In the genomic region with DNA sequence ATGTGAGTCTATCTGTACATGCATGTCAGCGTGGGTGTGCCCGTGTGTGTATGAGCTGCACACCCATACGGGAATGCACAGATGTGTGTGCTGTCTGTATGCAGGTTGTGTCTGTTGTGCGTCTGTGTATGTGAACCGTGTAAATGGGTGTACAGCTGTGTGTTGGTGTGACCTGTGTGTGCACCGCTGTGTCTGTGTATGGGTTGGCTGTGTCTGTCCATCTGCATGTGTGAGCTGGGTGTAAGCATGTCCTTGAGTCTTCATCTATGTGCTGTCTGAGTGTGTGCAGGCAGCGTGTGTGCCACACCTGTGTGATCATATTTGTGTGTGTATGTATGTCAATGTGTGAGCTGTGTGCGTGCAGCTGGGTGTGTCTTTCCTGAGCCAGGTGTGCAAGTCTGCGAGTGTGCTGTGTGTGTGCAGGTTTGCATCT, we compare ENCODE assay signal across 11 cellular contexts. TPM values are rescaled to one million over a fixed set of nuclear protein-coding genes. Genes with fewer than 3 reads are reported as not detected.
DNase-seq lines count a peak whose midpoint lies in the region; ATAC-seq and TF ChIP-seq lines count a peak whose summit lies in the region.
"Had no signal": no experiment of that assay in that cellular context is flagged by ENCODE, and none has a peak within 500 bp of the region (broad histone marks: within the 10 kb centered on the region; RNA-seq: fewer than 3 reads in every experiment).

No MANE protein-coding gene starts in this region.

- peak overlapping the region; percentile 44 for H3K4me3 Mint-ChIP-seq in dendritic cell treated with granulocyte-macrophage colony-stimulating factor and Interleukin-4, amounts not matched to agents 40 ng/mL and 50 ng/mL, for 4 days
- H3K4me3 Mint-ChIP-seq in naive thymus-derived CD8-positive, alpha-beta T cell = peak overlapping the region; percentile 9 to 83 (median 72)

- intact Hi-C loops in left ventricle myocardium superior (cut with micrococcal nuclease) = no loop called here
- intact Hi-C loops in dendritic cell treated with granulocyte-macrophage colony-stimulating factor and Interleukin-4, amounts not matched to agents 40 ng/mL and 50 ng/mL, for 4 days (cut with micrococcal nuclease) = loop anchor here (5.0 kb wide), 1 partner anchor 33 kb away; a partner anchor contains a TSS
- intact Hi-C loops in uterus (cut with DNase I; ENCODE audit: low total_unique reads) = loop anchor here (10.0 kb wide), 1 partner anchor 56 kb away; no protein-coding TSS in a partner anchor

- H3K27me3 ChIP-seq in right atrium auricular region = peaks cover 8 to 25% of the 10 kb centered on the region in 2 donors
- no peaks in the 10 kb centered on the region for H3K27me3 ChIP-seq in uterus

- peaks cover 44% of the 10 kb centered on the region for H3K4me1 Mint-ChIP-seq in dendritic cell treated with granulocyte-macrophage colony-stimulating factor and Interleukin-4, amounts not matched to agents 40 ng/mL and 50 ng/mL, for 4 days (ENCODE audit: low read depth)
- peaks cover 16 to 37% (median 34%) of the 10 kb centered on the region in 4 donors for H3K4me1 Mint-ChIP-seq in naive thymus-derived CD8-positive, alpha-beta T cell

- H3K27ac ChIP-seq in right atrium auricular region (peak overlapping the region; percentile 78 to 80), uterus (peak overlapping the region; percentile 67 to 86)

- H3K27me3 Mint-ChIP-seq in dendritic cell treated with granulocyte-macrophage colony-stimulating factor and Interleukin-4, amounts not matched to agents 40 ng/mL and 50 ng/mL, for 4 days = peaks cover 67% of the 10 kb centered on the region
- peaks cover 38 to 72% (median 49%) of the 10 kb centered on the region in 5 donors for H3K27me3 Mint-ChIP-seq in naive thymus-derived CD8-positive, alpha-beta T cell

- POLR2A ChIA-PET in naive thymus-derived CD8-positive, alpha-beta T cell (lab: Charles Lee) = interaction anchor here (1.0 kb wide), 1 partner anchor 73 kb away, joined by 3 read pairs; no protein-coding TSS in a partner anchor

- H3K4me3 ChIP-seq in right atrium auricular region = peak overlapping the region; percentile 46 to 56
- H3K4me3 ChIP-seq in uterus = peak overlapping the region; percentile 32 to 55

- no peaks in the 10 kb centered on the region for H3K36me3 ChIP-seq in right atrium auricular region
- H3K36me3 ChIP-seq in uterus = no peaks in the 10 kb centered on the region

- no peak for TF ChIP-seq POLR2A in uterus (IDR thresholded peaks at IDR 0.05)

- H3K36me3 Mint-ChIP-seq in dendritic cell treated with granulocyte-macrophage colony-stimulating factor and Interleukin-4, amounts not matched to agents 40 ng/mL and 50 ng/mL, for 4 days (ENCODE audit: low read depth) = no peaks in the 10 kb centered on the region
- H3K36me3 Mint-ChIP-seq in naive thymus-derived CD8-positive, alpha-beta T cell = peaks cover 0 to 4% (median 0%) of the 10 kb centered on the region in 3 donors

- peak overlapping the region; percentile 2 for H3K27ac Mint-ChIP-seq in dendritic cell treated with granulocyte-macrophage colony-stimulating factor and Interleukin-4, amounts not matched to agents 40 ng/mL and 50 ng/mL, for 4 days
- H3K27ac Mint-ChIP-seq in naive thymus-derived CD8-positive, alpha-beta T cell = peak overlapping the region in 3 of 10 donors; percentile 1 to 35 (median 7)

- H3K9me3 ChIP-seq in right atrium auricular region = no peaks in the 10 kb centered on the region
- no peaks in the 10 kb centered on the region for H3K9me3 ChIP-seq in uterus

- ATAC-seq in left ventricle myocardium superior = no peak
- no peak for ATAC-seq in naive thymus-derived CD8-positive, alpha-beta T cell
- ATAC-seq in HG03280 (IDR thresholded peaks at IDR 0.05; ENCODE audit: unreplicated experiment) = no peak
- no peak for ATAC-seq in esophagus mucosa

- no peak for TF ChIP-seq CTCF in right atrium auricular region (IDR thresholded peaks at IDR 0.05)
- TF ChIP-seq CTCF in uterus (IDR thresholded peaks at IDR 0.05) = no peak

- DNase-seq in right atrium auricular region (ENCODE audit: low spot score) (no peak), left ventricle myocardium superior (no peak), uterus (no peak), NCI-H69 (lab: John Stamatoyannopoulos, UW) (no peak)
- DNase-seq in naive thymus-derived CD8-positive, alpha-beta T cell = no peak
- DNase-seq: activated effector memory CD4-positive, alpha-beta T cell treated with anti-CD3 and anti-CD28 coated beads, Interleukin-2, amount 50 U/mL, for 16 hours; MV-4-11; stimulated activated CD4-positive, alpha-beta T cell treated with anti-CD3 and anti-CD28 coated beads, Interleukin-4, amount 100 ng/mL, for 1 hour had no signal

- H3K4me1 ChIP-seq in right atrium auricular region (peaks cover 0 to 47% of the 10 kb centered on the region in 2 donors), uterus (peaks cover 0 to 16% of the 10 kb centered on the region in 2 donors)

- H3K9me3 Mint-ChIP-seq in dendritic cell treated with granulocyte-macrophage colony-stimulating factor and Interleukin-4, amounts not matched to agents 40 ng/mL and 50 ng/mL, for 4 days = no peaks in the 10 kb centered on the region
- no peaks in the 10 kb centered on the region for H3K9me3 Mint-ChIP-seq in naive thymus-derived CD8-positive, alpha-beta T cell

RNA-seq across cellular contexts. Expression of a gene that starts 1.6 kb away (rescaled TPM):
- total RNA-seq in right atrium auricular region (10 to 100 TPM; 16.8 to 34.2 TPM), left ventricle myocardium superior (22.8 TPM), uterus (100 to 1,000 TPM in 2 of 4 donors, 10 to 100 TPM in 1, 1 to 10 TPM in 1; 9.4 to 166 (median 96.9) TPM), esophagus mucosa (149 TPM)
- total RNA-seq in naive thymus-derived CD8-positive, alpha-beta T cell = under 1 TPM in 1 of 2 experiments, not detected in 1; 0.05 TPM
- not detected for polyA plus RNA-seq in naive thymus-derived CD8-positive, alpha-beta T cell

RNA-seq across cellular contexts. Expression of a gene that starts 33.0 kb away (rescaled TPM):
- total RNA-seq in right atrium auricular region (under 1 TPM; 0.52 to 0.63 TPM), left ventricle myocardium superior (not detected), uterus (under 1 TPM in 2 of 4 donors, not detected in 2; 0.35 to 0.64 TPM), esophagus mucosa (34.6 TPM)
- under 1 TPM in 1 of 2 experiments, not detected in 1; 0.65 TPM for total RNA-seq in naive thymus-derived CD8-positive, alpha-beta T cell
- not detected for polyA plus RNA-seq in naive thymus-derived CD8-positive, alpha-beta T cell

Comparison
In these comparisons a context has a peak if more than half of its experiments do, and no peak if none do; other contexts are left out.
1. RNA of a gene that starts 1.6 kb away (total RNA-seq): 9.4 to 166 TPM in uterus, 149 TPM in esophagus mucosa (single experiment), 16.8 to 34.2 TPM in right atrium auricular region and 22.8 TPM in left ventricle myocardium superior (single experiment); 0.05 TPM in naive thymus-derived CD8-positive, alpha-beta T cell; every median in the first group is over 4 times any median in the second.
2. RNA of a gene that starts 33.0 kb away (total RNA-seq): 34.6 TPM in esophagus mucosa (single experiment); 0.65 TPM in naive thymus-derived CD8-positive, alpha-beta T cell, 0.52 to 0.63 TPM in right atrium auricular region, 0.35 to 0.64 TPM in uterus and not detected in left ventricle myocardium superior (single experiment); every median in the first group is over 10 times any median in the second.